16 cellular contexts compared by ENCODE assay signal in the genomic region with DNA sequence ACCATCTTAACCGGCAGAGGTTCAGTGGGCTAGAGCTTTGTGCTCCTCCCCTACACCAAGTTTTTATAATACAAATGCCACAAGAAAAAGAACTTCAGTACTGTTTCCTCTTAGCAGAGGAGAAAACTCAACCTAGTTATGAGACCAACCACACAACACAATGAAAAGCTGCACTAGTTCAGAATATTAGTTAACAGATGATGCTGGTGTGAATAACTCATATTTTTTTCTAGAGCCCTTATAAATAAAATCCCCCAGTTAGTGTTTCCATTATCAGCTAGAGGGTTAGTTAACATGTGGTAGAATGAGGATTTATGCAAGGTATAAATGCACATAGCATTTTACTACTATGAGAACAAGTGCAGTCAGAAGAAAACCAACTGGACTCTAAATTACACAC.
"Had no signal": no experiment of that assay in that cellular context is flagged by ENCODE, and none has a peak within 500 bp of the region (broad histone marks: within the 10 kb centered on the region; RNA-seq: fewer than 3 reads in every experiment).

No MANE protein-coding gene starts in this region.

- H3K4me3 ChIP-seq: hepatocyte, left lung, mucosa of descending colon, right atrium auricular region, upper lobe of left lung had no signal

- H3K4me1 ChIP-seq: left lung, right atrium auricular region, upper lobe of left lung had no signal

- H3K9me3 Mint-ChIP-seq: activated CD4-positive, alpha-beta T cell treated with anti-CD3 and anti-CD28 coated beads, Interleukin-2, amount 10 ng/mL, durations not matched to agents 24 days and 14 days; nephron had no signal

- H3K9me3 ChIP-seq: mucosa of descending colon, right atrium auricular region, upper lobe of left lung had no signal

- H3K27ac ChIP-seq: hepatocyte, left lung, right atrium auricular region, upper lobe of left lung had no signal

- DNase-seq: activated B cell treated with CpG ODN at 0.5 μM for 24 hours; activated CD4-positive, alpha-beta T cell treated with anti-CD3 and anti-CD28 coated beads, Interleukin-2, amount 10 ng/mL, durations not matched to agents 24 days and 14 days; activated effector memory CD4-positive, alpha-beta T cell treated with anti-CD3 and anti-CD28 coated beads, Interleukin-2, amount 50 U/mL, for 16 hours; left lung; mucosa of descending colon; occipital lobe; stimulated activated CD4-positive, alpha-beta T cell treated with anti-CD3 and anti-CD28 coated beads, Interleukin-2, amount 100 ng/mL, for 48 hours; stimulated activated naive B cell treated with anti-CD40 and anti-IgM and Interleukin-4, amounts not matched to agents 10 μg/mL and 1 μg/mL and 100 μg/mL, for 72 hours; substantia nigra; upper lobe of left lung had no signal

- H3K27me3 Mint-ChIP-seq: activated B cell treated with CpG ODN at 0.5 μM for 24 hours; activated CD4-positive, alpha-beta T cell treated with anti-CD3 and anti-CD28 coated beads, Interleukin-2, amount 10 ng/mL, durations not matched to agents 24 days and 14 days; stimulated activated naive B cell treated with anti-CD40 and anti-IgM and Interleukin-4, amounts not matched to agents 10 μg/mL and 1 μg/mL and 100 μg/mL, for 72 hours had no signal

- ATAC-seq: esophagus mucosa; left lung; mucosa of descending colon; SK-N-SH treated with all-trans-retinoic acid at 6 μM for 48 hours; stimulated activated naive B cell treated with anti-CD40 and anti-IgM and Interleukin-4, amounts not matched to agents 10 μg/mL and 1 μg/mL and 100 μg/mL, for 72 hours had no signal

- H3K27ac Mint-ChIP-seq: activated B cell treated with CpG ODN at 0.5 μM for 24 hours; activated CD4-positive, alpha-beta T cell treated with anti-CD3 and anti-CD28 coated beads, Interleukin-2, amount 10 ng/mL, durations not matched to agents 24 days and 14 days; nephron; stimulated activated naive B cell treated with anti-CD40 and anti-IgM and Interleukin-4, amounts not matched to agents 10 μg/mL and 1 μg/mL and 100 μg/mL, for 72 hours; T-helper 1 cell treated with Interleukin-12 subunit alpha and Interleukin-12 subunit beta and Interleukin-4 antibody, amounts not matched to agents 30 μg/mL and 1 μg/mL, for 36 hours had no signal

- H3K36me3 ChIP-seq: left lung, right atrium auricular region, upper lobe of left lung had no signal

- H3K27me3 ChIP-seq: hepatocyte, left lung, right atrium auricular region, upper lobe of left lung had no signal

- H3K4me3 Mint-ChIP-seq: activated B cell treated with CpG ODN at 0.5 μM for 24 hours; activated CD4-positive, alpha-beta T cell treated with anti-CD3 and anti-CD28 coated beads, Interleukin-2, amount 10 ng/mL, durations not matched to agents 24 days and 14 days; nephron; stimulated activated naive B cell treated with anti-CD40 and anti-IgM and Interleukin-4, amounts not matched to agents 10 μg/mL and 1 μg/mL and 100 μg/mL, for 72 hours; T-helper 1 cell treated with Interleukin-12 subunit alpha and Interleukin-12 subunit beta and Interleukin-4 antibody, amounts not matched to agents 30 μg/mL and 1 μg/mL, for 36 hours had no signal
